In the genomic region with DNA sequence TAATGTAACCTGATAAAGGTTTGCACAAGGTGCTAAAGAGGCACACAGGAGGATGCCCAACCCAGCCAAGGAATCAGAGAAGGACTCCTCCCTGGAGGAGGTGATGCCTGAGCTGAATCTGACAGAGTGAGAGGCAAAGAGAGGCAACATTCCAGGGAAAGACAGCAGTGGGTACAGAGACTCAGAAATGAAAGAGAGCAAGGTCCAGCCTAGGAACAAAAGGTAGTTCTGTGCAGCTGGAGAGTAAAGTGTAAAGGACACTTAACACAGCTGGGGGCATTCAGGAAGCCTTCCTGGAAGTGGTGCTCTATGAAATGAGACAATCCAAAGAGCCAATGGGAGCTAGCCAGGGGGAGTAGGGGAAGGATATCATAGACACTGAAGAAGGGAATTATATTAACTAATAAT, we compare ENCODE assay signal across 1 cellular context.
A peak's percentile ranks its signal among the peaks of the same experiment; 100 is the strongest.
TF ChIP-seq lines count a peak whose summit lies in the region.

No MANE protein-coding gene starts in this region.

TF ChIP-seq in HepG2, 621 proteins besides CTCF, POLR2A, EP300 and RAD21 (continued from another document and continues in another):
- TF ChIP-seq, protein P1, sequence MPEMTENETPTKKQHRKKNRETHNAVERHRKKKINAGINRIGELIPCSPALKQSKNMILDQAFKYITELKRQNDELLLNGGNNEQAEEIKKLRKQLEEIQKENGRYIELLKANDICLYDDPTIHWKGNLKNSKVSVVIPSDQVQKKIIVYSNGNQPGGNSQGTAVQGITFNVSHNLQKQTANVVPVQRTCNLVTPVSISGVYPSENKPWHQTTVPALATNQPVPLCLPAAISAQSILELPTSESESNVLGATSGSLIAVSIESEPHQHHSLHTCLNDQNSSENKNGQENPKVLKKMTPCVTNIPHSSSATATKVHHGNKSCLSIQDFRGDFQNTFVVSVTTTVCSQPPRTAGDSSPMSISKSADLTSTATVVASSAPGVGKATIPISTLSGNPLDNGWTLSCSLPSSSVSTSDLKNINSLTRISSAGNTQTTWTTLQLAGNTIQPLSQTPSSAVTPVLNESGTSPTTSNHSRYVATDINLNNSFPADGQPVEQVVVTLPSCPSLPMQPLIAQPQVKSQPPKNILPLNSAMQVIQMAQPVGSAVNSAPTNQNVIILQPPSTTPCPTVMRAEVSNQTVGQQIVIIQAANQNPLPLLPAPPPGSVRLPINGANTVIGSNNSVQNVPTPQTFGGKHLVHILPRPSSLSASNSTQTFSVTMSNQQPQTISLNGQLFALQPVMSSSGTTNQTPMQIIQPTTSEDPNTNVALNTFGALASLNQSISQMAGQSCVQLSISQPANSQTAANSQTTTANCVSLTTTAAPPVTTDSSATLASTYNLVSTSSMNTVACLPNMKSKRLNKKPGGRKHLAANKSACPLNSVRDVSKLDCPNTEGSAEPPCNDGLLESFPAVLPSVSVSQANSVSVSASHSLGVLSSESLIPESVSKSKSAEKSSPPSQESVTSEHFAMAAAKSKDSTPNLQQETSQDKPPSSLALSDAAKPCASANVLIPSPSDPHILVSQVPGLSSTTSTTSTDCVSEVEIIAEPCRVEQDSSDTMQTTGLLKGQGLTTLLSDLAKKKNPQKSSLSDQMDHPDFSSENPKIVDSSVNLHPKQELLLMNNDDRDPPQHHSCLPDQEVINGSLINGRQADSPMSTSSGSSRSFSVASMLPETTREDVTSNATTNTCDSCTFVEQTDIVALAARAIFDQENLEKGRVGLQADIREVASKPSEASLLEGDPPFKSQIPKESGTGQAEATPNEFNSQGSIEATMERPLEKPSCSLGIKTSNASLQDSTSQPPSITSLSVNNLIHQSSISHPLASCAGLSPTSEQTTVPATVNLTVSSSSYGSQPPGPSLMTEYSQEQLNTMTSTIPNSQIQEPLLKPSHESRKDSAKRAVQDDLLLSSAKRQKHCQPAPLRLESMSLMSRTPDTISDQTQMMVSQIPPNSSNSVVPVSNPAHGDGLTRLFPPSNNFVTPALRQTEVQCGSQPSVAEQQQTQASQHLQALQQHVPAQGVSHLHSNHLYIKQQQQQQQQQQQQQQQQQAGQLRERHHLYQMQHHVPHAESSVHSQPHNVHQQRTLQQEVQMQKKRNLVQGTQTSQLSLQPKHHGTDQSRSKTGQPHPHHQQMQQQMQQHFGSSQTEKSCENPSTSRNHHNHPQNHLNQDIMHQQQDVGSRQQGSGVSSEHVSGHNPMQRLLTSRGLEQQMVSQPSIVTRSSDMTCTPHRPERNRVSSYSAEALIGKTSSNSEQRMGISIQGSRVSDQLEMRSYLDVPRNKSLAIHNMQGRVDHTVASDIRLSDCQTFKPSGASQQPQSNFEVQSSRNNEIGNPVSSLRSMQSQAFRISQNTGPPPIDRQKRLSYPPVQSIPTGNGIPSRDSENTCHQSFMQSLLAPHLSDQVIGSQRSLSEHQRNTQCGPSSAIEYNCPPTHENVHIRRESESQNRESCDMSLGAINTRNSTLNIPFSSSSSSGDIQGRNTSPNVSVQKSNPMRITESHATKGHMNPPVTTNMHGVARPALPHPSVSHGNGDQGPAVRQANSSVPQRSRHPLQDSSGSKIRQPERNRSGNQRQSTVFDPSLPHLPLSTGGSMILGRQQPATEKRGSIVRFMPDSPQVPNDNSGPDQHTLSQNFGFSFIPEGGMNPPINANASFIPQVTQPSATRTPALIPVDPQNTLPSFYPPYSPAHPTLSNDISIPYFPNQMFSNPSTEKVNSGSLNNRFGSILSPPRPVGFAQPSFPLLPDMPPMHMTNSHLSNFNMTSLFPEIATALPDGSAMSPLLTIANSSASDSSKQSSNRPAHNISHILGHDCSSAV (CRISPR knock-in tag; IDR thresholded peaks at IDR 0.05; ENCODE audit: borderline replicate concordance) = no peak
- TF ChIP-seq PHF5A (CRISPR knock-in tag; IDR thresholded peaks at IDR 0.05; ENCODE audit: low read depth, unreplicated experiment) (peak; percentile 44), MIER2 (CRISPR knock-in tag; IDR thresholded peaks at IDR 0.05) (peak; percentile 60), HMG20A (CRISPR knock-in tag; IDR thresholded peaks at IDR 0.05; ENCODE audit: borderline replicate concordance) (peak; percentile 75), SP4 (CRISPR knock-in tag; IDR thresholded peaks at IDR 0.05) (no peak), ZNF431 (CRISPR knock-in tag; IDR thresholded peaks at IDR 0.05; ENCODE audit: borderline replicate concordance, low read depth) (no peak), ZMYM3 (CRISPR knock-in tag; IDR thresholded peaks at IDR 0.05) (peak; percentile 96), SMC3 (IDR thresholded peaks at IDR 0.05; ENCODE audit: low read length) (0 out of 2 replicates have a peak, but pooled peaks have one; percentile 9), KAT8 (CRISPR knock-in tag; IDR thresholded peaks at IDR 0.05) (peak; percentile 53; the same call in 1 of the 2 replicates), ETV5 (CRISPR knock-in tag; IDR thresholded peaks at IDR 0.05; ENCODE audit: borderline replicate concordance) (peak; percentile 68; the same call in 1 of the 2 replicates), SMARCC2 (IDR thresholded peaks at IDR 0.05) (no peak), GATA4 (IDR thresholded peaks at IDR 0.05; ENCODE audit: borderline replicate concordance, low read depth) (no peak), HDAC2 (CRISPR knock-in tag; IDR thresholded peaks at IDR 0.05) (peak; percentile 80), ETV6 (CRISPR knock-in tag; conservative IDR thresholded peaks at IDR 0.05) (peak; percentile 62), NCOR1 (IDR thresholded peaks at IDR 0.05; ENCODE audit: borderline replicate concordance, low read length) (peak; percentile 83; the same call in 1 of the 2 replicates), ZNF678 (CRISPR knock-in tag; IDR thresholded peaks at IDR 0.05) (no peak), KDM5B (CRISPR knock-in tag; IDR thresholded peaks at IDR 0.05; ENCODE audit: borderline replicate concordance) (no peak), TCF7 (IDR thresholded peaks at IDR 0.05; ENCODE audit: low read depth) (peak; percentile 53), MIXL1 (CRISPR knock-in tag; IDR thresholded peaks at IDR 0.05) (peak; percentile 55; the same call in 1 of the 2 replicates), GATAD2A (CRISPR knock-in tag; IDR thresholded peaks at IDR 0.05) (peak; percentile 83), SOX6 (IDR thresholded peaks at IDR 0.05) (no peak), SOX6 (CRISPR knock-in tag; IDR thresholded peaks at IDR 0.05) (peak; percentile 96), MXI1 (IDR thresholded peaks at IDR 0.05; ENCODE audit: borderline replicate concordance, low read depth, low read length) (no peak), FOXA3 (CRISPR knock-in tag; IDR thresholded peaks at IDR 0.05) (peak; percentile 62)
- TF ChIP-seq, protein P2, sequence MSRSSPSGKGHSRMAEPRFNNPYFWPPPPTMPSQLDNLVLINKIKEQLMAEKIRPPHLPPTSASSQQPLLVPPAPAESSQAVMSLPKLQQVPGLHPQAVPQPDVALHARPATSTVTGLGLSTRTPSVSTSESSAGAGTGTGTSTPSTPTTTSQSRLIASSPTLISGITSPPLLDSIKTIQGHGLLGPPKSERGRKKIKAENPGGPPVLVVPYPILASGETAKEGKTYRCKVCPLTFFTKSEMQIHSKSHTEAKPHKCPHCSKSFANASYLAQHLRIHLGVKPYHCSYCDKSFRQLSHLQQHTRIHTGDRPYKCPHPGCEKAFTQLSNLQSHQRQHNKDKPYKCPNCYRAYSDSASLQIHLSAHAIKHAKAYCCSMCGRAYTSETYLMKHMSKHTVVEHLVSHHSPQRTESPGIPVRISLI (CRISPR knock-in tag; IDR thresholded peaks at IDR 0.05; ENCODE audit: borderline replicate concordance) = no peak
- TF ChIP-seq, protein P3, sequence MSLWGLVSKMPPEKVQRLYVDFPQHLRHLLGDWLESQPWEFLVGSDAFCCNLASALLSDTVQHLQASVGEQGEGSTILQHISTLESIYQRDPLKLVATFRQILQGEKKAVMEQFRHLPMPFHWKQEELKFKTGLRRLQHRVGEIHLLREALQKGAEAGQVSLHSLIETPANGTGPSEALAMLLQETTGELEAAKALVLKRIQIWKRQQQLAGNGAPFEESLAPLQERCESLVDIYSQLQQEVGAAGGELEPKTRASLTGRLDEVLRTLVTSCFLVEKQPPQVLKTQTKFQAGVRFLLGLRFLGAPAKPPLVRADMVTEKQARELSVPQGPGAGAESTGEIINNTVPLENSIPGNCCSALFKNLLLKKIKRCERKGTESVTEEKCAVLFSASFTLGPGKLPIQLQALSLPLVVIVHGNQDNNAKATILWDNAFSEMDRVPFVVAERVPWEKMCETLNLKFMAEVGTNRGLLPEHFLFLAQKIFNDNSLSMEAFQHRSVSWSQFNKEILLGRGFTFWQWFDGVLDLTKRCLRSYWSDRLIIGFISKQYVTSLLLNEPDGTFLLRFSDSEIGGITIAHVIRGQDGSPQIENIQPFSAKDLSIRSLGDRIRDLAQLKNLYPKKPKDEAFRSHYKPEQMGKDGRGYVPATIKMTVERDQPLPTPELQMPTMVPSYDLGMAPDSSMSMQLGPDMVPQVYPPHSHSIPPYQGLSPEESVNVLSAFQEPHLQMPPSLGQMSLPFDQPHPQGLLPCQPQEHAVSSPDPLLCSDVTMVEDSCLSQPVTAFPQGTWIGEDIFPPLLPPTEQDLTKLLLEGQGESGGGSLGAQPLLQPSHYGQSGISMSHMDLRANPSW (CRISPR knock-in tag; IDR thresholded peaks at IDR 0.05; ENCODE audit: borderline replicate concordance) = no peak
- TF ChIP-seq, protein P4, sequence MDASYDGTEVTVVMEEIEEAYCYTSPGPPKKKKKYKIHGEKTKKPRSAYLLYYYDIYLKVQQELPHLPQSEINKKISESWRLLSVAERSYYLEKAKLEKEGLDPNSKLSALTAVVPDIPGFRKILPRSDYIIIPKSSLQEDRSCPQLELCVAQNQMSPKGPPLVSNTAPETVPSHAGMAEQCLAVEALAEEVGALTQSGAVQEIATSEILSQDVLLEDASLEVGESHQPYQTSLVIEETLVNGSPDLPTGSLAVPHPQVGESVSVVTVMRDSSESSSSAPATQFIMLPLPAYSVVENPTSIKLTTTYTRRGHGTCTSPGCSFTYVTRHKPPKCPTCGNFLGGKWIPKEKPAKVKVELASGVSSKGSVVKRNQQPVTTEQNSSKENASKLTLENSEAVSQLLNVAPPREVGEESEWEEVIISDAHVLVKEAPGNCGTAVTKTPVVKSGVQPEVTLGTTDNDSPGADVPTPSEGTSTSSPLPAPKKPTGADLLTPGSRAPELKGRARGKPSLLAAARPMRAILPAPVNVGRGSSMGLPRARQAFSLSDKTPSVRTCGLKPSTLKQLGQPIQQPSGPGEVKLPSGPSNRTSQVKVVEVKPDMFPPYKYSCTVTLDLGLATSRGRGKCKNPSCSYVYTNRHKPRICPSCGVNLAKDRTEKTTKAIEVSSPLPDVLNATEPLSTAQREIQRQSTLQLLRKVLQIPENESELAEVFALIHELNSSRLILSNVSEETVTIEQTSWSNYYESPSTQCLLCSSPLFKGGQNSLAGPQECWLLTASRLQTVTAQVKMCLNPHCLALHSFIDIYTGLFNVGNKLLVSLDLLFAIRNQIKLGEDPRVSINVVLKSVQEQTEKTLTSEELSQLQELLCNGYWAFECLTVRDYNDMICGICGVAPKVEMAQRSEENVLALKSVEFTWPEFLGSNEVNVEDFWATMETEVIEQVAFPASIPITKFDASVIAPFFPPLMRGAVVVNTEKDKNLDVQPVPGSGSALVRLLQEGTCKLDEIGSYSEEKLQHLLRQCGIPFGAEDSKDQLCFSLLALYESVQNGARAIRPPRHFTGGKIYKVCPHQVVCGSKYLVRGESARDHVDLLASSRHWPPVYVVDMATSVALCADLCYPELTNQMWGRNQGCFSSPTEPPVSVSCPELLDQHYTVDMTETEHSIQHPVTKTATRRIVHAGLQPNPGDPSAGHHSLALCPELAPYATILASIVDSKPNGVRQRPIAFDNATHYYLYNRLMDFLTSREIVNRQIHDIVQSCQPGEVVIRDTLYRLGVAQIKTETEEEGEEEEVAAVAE (CRISPR knock-in tag; IDR thresholded peaks at IDR 0.05; ENCODE audit: borderline replicate concordance) = 0 out of 2 replicates have a peak, but pooled peaks have one; percentile 61
- TF ChIP-seq, protein P5, sequence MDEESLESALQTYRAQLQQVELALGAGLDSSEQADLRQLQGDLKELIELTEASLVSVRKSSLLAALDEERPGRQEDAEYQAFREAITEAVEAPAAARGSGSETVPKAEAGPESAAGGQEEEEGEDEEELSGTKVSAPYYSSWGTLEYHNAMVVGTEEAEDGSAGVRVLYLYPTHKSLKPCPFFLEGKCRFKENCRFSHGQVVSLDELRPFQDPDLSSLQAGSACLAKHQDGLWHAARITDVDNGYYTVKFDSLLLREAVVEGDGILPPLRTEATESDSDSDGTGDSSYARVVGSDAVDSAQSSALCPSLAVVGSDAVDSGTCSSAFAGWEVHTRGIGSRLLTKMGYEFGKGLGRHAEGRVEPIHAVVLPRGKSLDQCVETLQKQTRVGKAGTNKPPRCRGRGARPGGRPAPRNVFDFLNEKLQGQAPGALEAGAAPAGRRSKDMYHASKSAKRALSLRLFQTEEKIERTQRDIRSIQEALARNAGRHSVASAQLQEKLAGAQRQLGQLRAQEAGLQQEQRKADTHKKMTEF (CRISPR knock-in tag; IDR thresholded peaks at IDR 0.05) = peak; percentile 49; the same call in 1 of the 2 replicates
- TF ChIP-seq, protein P6, sequence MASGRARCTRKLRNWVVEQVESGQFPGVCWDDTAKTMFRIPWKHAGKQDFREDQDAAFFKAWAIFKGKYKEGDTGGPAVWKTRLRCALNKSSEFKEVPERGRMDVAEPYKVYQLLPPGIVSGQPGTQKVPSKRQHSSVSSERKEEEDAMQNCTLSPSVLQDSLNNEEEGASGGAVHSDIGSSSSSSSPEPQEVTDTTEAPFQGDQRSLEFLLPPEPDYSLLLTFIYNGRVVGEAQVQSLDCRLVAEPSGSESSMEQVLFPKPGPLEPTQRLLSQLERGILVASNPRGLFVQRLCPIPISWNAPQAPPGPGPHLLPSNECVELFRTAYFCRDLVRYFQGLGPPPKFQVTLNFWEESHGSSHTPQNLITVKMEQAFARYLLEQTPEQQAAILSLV (CRISPR knock-in tag; IDR thresholded peaks at IDR 0.05; ENCODE audit: borderline replicate concordance) = 0 out of 2 replicates have a peak, but pooled peaks have one; percentile 16
- TF ChIP-seq, protein P7, sequence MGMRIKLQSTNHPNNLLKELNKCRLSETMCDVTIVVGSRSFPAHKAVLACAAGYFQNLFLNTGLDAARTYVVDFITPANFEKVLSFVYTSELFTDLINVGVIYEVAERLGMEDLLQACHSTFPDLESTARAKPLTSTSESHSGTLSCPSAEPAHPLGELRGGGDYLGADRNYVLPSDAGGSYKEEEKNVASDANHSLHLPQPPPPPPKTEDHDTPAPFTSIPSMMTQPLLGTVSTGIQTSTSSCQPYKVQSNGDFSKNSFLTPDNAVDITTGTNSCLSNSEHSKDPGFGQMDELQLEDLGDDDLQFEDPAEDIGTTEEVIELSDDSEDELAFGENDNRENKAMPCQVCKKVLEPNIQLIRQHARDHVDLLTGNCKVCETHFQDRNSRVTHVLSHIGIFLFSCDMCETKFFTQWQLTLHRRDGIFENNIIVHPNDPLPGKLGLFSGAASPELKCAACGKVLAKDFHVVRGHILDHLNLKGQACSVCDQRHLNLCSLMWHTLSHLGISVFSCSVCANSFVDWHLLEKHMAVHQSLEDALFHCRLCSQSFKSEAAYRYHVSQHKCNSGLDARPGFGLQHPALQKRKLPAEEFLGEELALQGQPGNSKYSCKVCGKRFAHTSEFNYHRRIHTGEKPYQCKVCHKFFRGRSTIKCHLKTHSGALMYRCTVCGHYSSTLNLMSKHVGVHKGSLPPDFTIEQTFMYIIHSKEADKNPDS (CRISPR knock-in tag; IDR thresholded peaks at IDR 0.05) = no peak
